19 cellular contexts compared by ENCODE assay signal in genomic region chr17:44343510-44344209, GRCh38. TPM values are rescaled to one million over a fixed set of nuclear protein-coding genes. Genes with fewer than 3 reads are reported as not detected.
A peak's percentile ranks its signal among the peaks of the same experiment; 100 is the strongest.
DNase-seq lines count a peak whose midpoint lies in the region; FAIRE-seq and TF ChIP-seq lines count a peak whose summit lies in the region.
"Had no signal": no experiment of that assay in that cellular context is flagged by ENCODE, and none has a peak within 500 bp of the region (broad histone marks: within the 10 kb centered on the region; RNA-seq: fewer than 3 reads in every experiment).

No MANE protein-coding gene starts in this region.

- intact Hi-C loops in mammary epithelial cell (cut with micrococcal nuclease) (loop anchor here (2.0 kb wide), 1 partner anchor 19 kb away; the partner anchor contains the start of gene SLC25A39), MCF 10A (cut with micrococcal nuclease) (loop anchor here (2.0 kb wide), 1 partner anchor 17 kb away; no protein-coding TSS in a partner anchor), kidney (cut with DNase I) (no loop called here)

- H3K27ac Mint-ChIP-seq in MCF 10A (ENCODE audit: low read depth, unreplicated experiment) (no peak overlapping the region), nephron progenitor cell (no peak overlapping the region), type B pancreatic cell (peak overlapping the region; percentile 95)
- H3K27ac Mint-ChIP-seq: activated CD8-positive, alpha-beta T cell treated with anti-CD3 and anti-CD28 coated beads, Interleukin-2, amount 10 ng/mL, durations not matched to agents 7 days and 5 days had no signal

- no peaks in the 10 kb centered on the region for H3K27me3 Mint-ChIP-seq in MCF 10A (ENCODE audit: insufficient read depth, unreplicated experiment)
- H3K27me3 Mint-ChIP-seq in nephron progenitor cell (ENCODE audit: low read depth, poor library complexity) = peaks cover 40% of the 10 kb centered on the region
- H3K27me3 Mint-ChIP-seq in type B pancreatic cell = peaks cover 8% of the 10 kb centered on the region

- H3K9me3 ChIP-seq in mammary epithelial cell (replicated peaks; ENCODE audit: insufficient read depth, low read length) (no peaks in the 10 kb centered on the region), kidney (ENCODE audit: control insufficient read depth in 1 of 2, low read length in 2 of 2) (no peaks in the 10 kb centered on the region)
- H3K9me3 ChIP-seq: A549, BE2C had no signal

- H3K9me3 Mint-ChIP-seq in MCF 10A (ENCODE audit: unreplicated experiment) (no peaks in the 10 kb centered on the region), nephron progenitor cell (no peaks in the 10 kb centered on the region), type B pancreatic cell (no peaks in the 10 kb centered on the region)

- H3K4me3 ChIP-seq in mammary epithelial cell (replicated peaks in 1 of 3; ENCODE audit: insufficient read depth in 1 of 3, low read depth in 2 of 3, low read length in 3 of 3) = no peak overlapping the region
- no peak overlapping the region for H3K4me3 ChIP-seq in kidney (ENCODE audit: low read length in 2 of 2)
- H3K4me3 ChIP-seq: cardiac muscle cell had no signal

- FAIRE-seq in kidney (lab: Jason Lieb, UNC) = no peak
- FAIRE-seq: A549 had no signal

- H3K36me3 Mint-ChIP-seq in MCF 10A (ENCODE audit: insufficient read depth, unreplicated experiment) (no peaks in the 10 kb centered on the region), nephron progenitor cell (ENCODE audit: low read depth) (no peaks in the 10 kb centered on the region), type B pancreatic cell (no peaks in the 10 kb centered on the region)

- H3K4me1 Mint-ChIP-seq in MCF 10A (ENCODE audit: insufficient read depth, unreplicated experiment) (peaks cover 13% of the 10 kb centered on the region), nephron progenitor cell (peaks cover 27% of the 10 kb centered on the region), type B pancreatic cell (ENCODE audit: unreplicated experiment) (peaks cover 12% of the 10 kb centered on the region)

- no peak overlapping the region for H3K27ac ChIP-seq in mammary epithelial cell (ENCODE audit: insufficient read depth, low read depth, low read length)
- H3K27ac ChIP-seq in kidney (ENCODE audit: low read depth in 2 of 2, low read length in 2 of 2) = no peak overlapping the region
- H3K27ac ChIP-seq: cardiac muscle cell had no signal

- H3K4me2 ChIP-seq in mammary epithelial cell (ENCODE audit: insufficient read depth, low read depth, low read length) = no peak overlapping the region

- in situ Hi-C loops in mammary epithelial cell (cut with MboI; ENCODE audit: low sequenced_read_pairs in 2 of 2) = no loop called here

- WGBS in mammary epithelial cell (ENCODE audit: low coverage, missing lambda C conversion rate) = 56% methylated on average over 9 of the region's 11 CpGs

- H3K4me3 Mint-ChIP-seq in MCF 10A (ENCODE audit: unreplicated experiment) (no peak overlapping the region), nephron progenitor cell (peak overlapping the region; percentile 92), type B pancreatic cell (peak overlapping the region; percentile 16)

- no peaks in the 10 kb centered on the region for H3K27me3 ChIP-seq in mammary epithelial cell (ENCODE audit: insufficient read depth, low read length)
- H3K27me3 ChIP-seq: BE2C had no signal

- POLR2A ChIA-PET in MCF 10A (lab: Yijun Ruan, JAX) = interaction anchor here (0.6 to 3.2 kb wide), 7 partner anchors 8 to 273 kb away, joined by 3 to 40 read pairs (median 9); partner anchors contain the start of genes FAM171A2, G6PC3, SLC25A39 and UBTF

- no peak overlapping the region for H3K9ac ChIP-seq in mammary epithelial cell (ENCODE audit: insufficient read depth, low read length)
- no peak overlapping the region for H3K9ac ChIP-seq in kidney (ENCODE audit: low read length in 2 of 2)

- DNase-seq in mammary epithelial cell (no peak), MCF 10A (ENCODE audit: unreplicated experiment) (no peak), cerebellum (ENCODE audit: low spot score) (peak; percentile 58), nephron progenitor cell (no peak), type B pancreatic cell (ENCODE audit: extremely low spot score, unreplicated experiment) (no peak), kidney (no peak), islet precursor cell (no peak), cortex of kidney (lab: John Stamatoyannopoulos, UW) (no peak)
- DNase-seq: activated CD8-positive, alpha-beta T cell treated with anti-CD3 and anti-CD28 coated beads, Interleukin-2, amount 10 ng/mL, durations not matched to agents 7 days and 5 days; activated gamma-delta T cell treated with Interleukin-2 at 50 U/mL for 16 hours; amygdala; BE2C; MM.1S; NCI-H1436 treated with DMSO at 0.1 percent for 48 hours; NCI-H524; stimulated activated CD4-positive, alpha-beta T cell treated with anti-CD3 and anti-CD28 coated beads, Interleukin-4, amount 100 ng/mL, for 4 hours; SW 1271 had no signal

- TF ChIP-seq CTCF in mammary epithelial cell (conservative IDR thresholded peaks at IDR 0.05 in 1 of 2, IDR thresholded peaks at IDR 0.05 in 1 of 2; ENCODE audit: extremely low read depth in 1 of 2, insufficient read depth in 1 of 2, low read depth in 1 of 2, low read length in 2 of 2) = no peak
- no peak for TF ChIP-seq CTCF in MCF 10A (IDR thresholded peaks at IDR 0.05; ENCODE audit: unreplicated experiment)
- TF ChIP-seq CTCF in nephron progenitor cell (IDR thresholded peaks at IDR 0.05) = no peak
- TF ChIP-seq CTCF in type B pancreatic cell (conservative IDR thresholded peaks at IDR 0.05) = no peak
- no peak for TF ChIP-seq CTCF in kidney (IDR thresholded peaks at IDR 0.05; ENCODE audit: borderline replicate concordance, extremely low read depth, insufficient read depth)

- BruUV-seq in mammary epithelial cell (replicated peaks; lab: Mats Ljungman, UMichigan) = no TSS peak
- BruUV-seq in MCF 10A (replicated peaks; lab: Mats Ljungman, UMichigan) = no TSS peak

- H3K79me2 ChIP-seq in mammary epithelial cell (ENCODE audit: insufficient read depth, low read length) = peaks cover 21% of the 10 kb centered on the region

- H3K36me3 ChIP-seq in mammary epithelial cell (ENCODE audit: insufficient read depth, low read length) (no peaks in the 10 kb centered on the region), kidney (ENCODE audit: control insufficient read depth in 1 of 2, insufficient read depth in 2 of 2, low read length in 2 of 2) (no peaks in the 10 kb centered on the region)
- H3K36me3 ChIP-seq: BE2C, cardiac muscle cell had no signal

- CTCF ChIA-PET in mammary epithelial cell (lab: Charles Lee; ENCODE audit: low non-redundant PET) = no interaction called here
- CTCF ChIA-PET in MCF 10A (lab: Yijun Ruan, JAX) = interaction anchor here (0.5 to 3.2 kb wide), 3 partner anchors 10 to 221 kb away, joined by 3 to 20 read pairs (median 3); no protein-coding TSS in a partner anchor

- H3K4me1 ChIP-seq in mammary epithelial cell (ENCODE audit: insufficient read depth, low read length) (peaks cover 25% of the 10 kb centered on the region), kidney (ENCODE audit: control insufficient read depth in 1 of 2, insufficient read depth in 1 of 2, low read depth in 1 of 2, low read length in 2 of 2) (peaks cover 0 to 13% of the 10 kb centered on the region in 2 donors)
- H3K4me1 ChIP-seq: BE2C had no signal

- H4K20me1 ChIP-seq in mammary epithelial cell (ENCODE audit: insufficient read depth, low read length) = no peaks in the 10 kb centered on the region

- dilution Hi-C loops in mammary epithelial cell (cut with HindIII; ENCODE audit: low sequenced_read_pairs) = no loop called here

- peak overlapping the region; percentile 85 for H2AFZ ChIP-seq in mammary epithelial cell (ENCODE audit: low read depth, low read length)

RNA-seq across cellular contexts. Expression of gene GRN, which starts 1.4 kb away (rescaled TPM):
- 100 to 1,000 TPM; 288 to 394 TPM for total RNA-seq in mammary epithelial cell
- polyA plus RNA-seq in mammary epithelial cell = 369 TPM
- 293 TPM for polyA minus RNA-seq in mammary epithelial cell
- total RNA-seq in MCF 10A (2022) = 143 and 144 TPM in 2 replicates
- total RNA-seq in cerebellum = 58.5 TPM
- total RNA-seq in type B pancreatic cell (ENCODE audit: low replicate concordance) = 183 and 236 TPM in 2 replicates
- 353 TPM for total RNA-seq in kidney
- 235 TPM for polyA plus RNA-seq in kidney (ENCODE audit: insufficient read depth, low read depth, low replicate concordance)

RNA-seq across cellular contexts. Expression of gene SLC25A39, which starts 19.0 kb away (rescaled TPM):
- total RNA-seq in mammary epithelial cell = 100 to 1,000 TPM; 116 to 169 TPM
- polyA plus RNA-seq in mammary epithelial cell = 176 TPM
- polyA minus RNA-seq in mammary epithelial cell = 171 TPM
- total RNA-seq in MCF 10A (2022) = 157 and 169 TPM in 2 replicates
- total RNA-seq in cerebellum = 30.9 TPM
- total RNA-seq in type B pancreatic cell (ENCODE audit: low replicate concordance) = 137 and 169 TPM in 2 replicates
- 107 TPM for total RNA-seq in kidney
- polyA plus RNA-seq in kidney (ENCODE audit: insufficient read depth, low read depth, low replicate concordance) = 389 TPM

RNA-seq across cellular contexts. Expression of gene FAM171A2, which starts 20.0 kb away (rescaled TPM):
- total RNA-seq in mammary epithelial cell (1 to 10 TPM; 2.0 to 4.0 TPM), MCF 10A (2022) (0.30 TPM in 1 of 2 replicates, not detected in the other), cerebellum (29.8 TPM), type B pancreatic cell (ENCODE audit: low replicate concordance) (13.3 and 34.7 TPM in 2 replicates), kidney (0.94 TPM)
- polyA plus RNA-seq in mammary epithelial cell (0.59 TPM), kidney (ENCODE audit: insufficient read depth, low read depth, low replicate concordance) (1.6 TPM)
- 0.62 TPM for polyA minus RNA-seq in mammary epithelial cell

RNA-seq across cellular contexts. Expression of gene RUNDC3A, which starts 35.3 kb away (rescaled TPM):
- 1 to 10 TPM; 1.3 TPM for total RNA-seq in mammary epithelial cell
- polyA plus RNA-seq in mammary epithelial cell = 1.2 TPM
- not detected for polyA minus RNA-seq in mammary epithelial cell
- total RNA-seq in MCF 10A (2022) = 0.28 and 1.0 TPM in 2 replicates
- 40.3 TPM for total RNA-seq in cerebellum
- 10.3 and 12.3 TPM in 2 replicates for total RNA-seq in type B pancreatic cell (ENCODE audit: low replicate concordance)
- 2.2 TPM for total RNA-seq in kidney
- 6.4 TPM for polyA plus RNA-seq in kidney (ENCODE audit: insufficient read depth, low read depth, low replicate concordance)

RNA-seq across cellular contexts. Expression of gene ITGA2B, which starts 45.8 kb away (rescaled TPM):
- total RNA-seq in mammary epithelial cell (1 to 10 TPM in 1 of 2 donors, under 1 TPM in 1; 0.17 to 1.3 TPM), MCF 10A (2022) (0.12 and 0.52 TPM in 2 replicates), cerebellum (4.7 TPM), type B pancreatic cell (ENCODE audit: low replicate concordance) (0.69 and 8.8 TPM in 2 replicates), kidney (1.7 TPM)
- polyA plus RNA-seq in mammary epithelial cell (0.32 TPM), kidney (ENCODE audit: insufficient read depth, low read depth, low replicate concordance) (0.67 TPM)
- polyA minus RNA-seq in mammary epithelial cell = not detected
